Comparison of ENCODE assay signal across 8 cellular contexts in the genomic region with DNA sequence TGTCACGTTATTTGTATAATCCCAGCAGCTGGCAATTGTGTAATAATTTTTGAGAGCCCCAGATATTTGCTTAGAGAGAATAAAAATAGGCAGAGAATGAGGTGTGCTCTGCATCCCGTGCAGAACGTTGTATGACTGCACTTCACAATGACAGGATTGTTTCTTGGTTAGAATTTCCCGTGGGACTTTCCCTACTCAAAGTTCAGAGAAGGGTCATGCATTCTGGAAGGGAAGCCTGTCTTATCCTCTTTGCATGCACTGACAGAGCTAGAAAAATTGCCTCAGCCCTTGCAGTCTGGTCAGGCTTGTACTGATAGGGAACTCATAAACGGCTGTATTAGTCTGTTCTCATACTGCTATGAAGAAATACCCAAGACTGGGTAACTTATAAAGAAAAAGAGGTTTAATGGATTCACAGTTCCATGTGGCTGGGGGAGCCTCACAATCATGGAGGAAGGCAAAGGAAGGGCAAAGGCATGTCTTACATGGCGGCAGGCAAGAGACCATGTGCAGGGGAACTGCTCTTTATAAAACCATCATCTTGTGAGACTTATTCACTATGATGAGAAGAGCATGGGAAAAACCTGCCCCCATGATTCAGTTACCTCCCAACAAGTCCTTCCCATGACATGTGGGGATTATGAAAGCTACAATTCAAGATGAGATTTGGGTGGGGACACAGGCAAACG. TPM values are rescaled to one million over a fixed set of nuclear protein-coding genes. Genes with fewer than 3 reads are reported as not detected.
DNase-seq lines count a peak whose midpoint lies in the region; ATAC-seq, FAIRE-seq and TF ChIP-seq lines count a peak whose summit lies in the region.

No MANE protein-coding gene starts in this region.

- intact Hi-C loops in prostate gland (cut with DNase I): no loop called here

- no peaks in the 10 kb centered on the region for H3K9me3 ChIP-seq in prostate gland

- H3K27ac ChIP-seq in prostate gland: peak overlapping the region in 1 of 2 donors; percentile 34

- H3K27me3 ChIP-seq in prostate gland (replicated peaks; ENCODE audit: insufficient read depth): no peaks in the 10 kb centered on the region

- no peak for TF ChIP-seq CTCF in prostate gland (IDR thresholded peaks at IDR 0.05)

- ATAC-seq in GM19324 (IDR thresholded peaks at IDR 0.05; ENCODE audit: low FRiP score, unreplicated experiment): peak; percentile 77
- ATAC-seq in HG03045 (IDR thresholded peaks at IDR 0.05; ENCODE audit: unreplicated experiment): peak; percentile 83

- WGBS in prostate gland: 28% methylated on average over 7 of the region's 7 CpGs

- H3K4me1 ChIP-seq in prostate gland (replicated peaks): peaks cover 3% of the 10 kb centered on the region

- no peak overlapping the region for H3K4me3 ChIP-seq in prostate gland

- in situ Hi-C loops in ACHN (cut with HindIII; ENCODE audit: low pct_ligation_motif_present, low pct_unique_long_range_greater_than_20kb, low sequenced_read_pairs): no loop called here

- FAIRE-seq in RCC 7860 (lab: Jason Lieb, UNC): no peak

- H3K36me3 ChIP-seq in prostate gland: no peaks in the 10 kb centered on the region

- no peak for TF ChIP-seq POLR2A in prostate gland (IDR thresholded peaks at IDR 0.05)

- DNase-seq in RCC 7860 (ENCODE audit: low spot score) (peak; percentile 40), prostate gland (ENCODE audit: low spot score) (peak; percentile 43), OCI-M1 (lab: John Stamatoyannopoulos, UW) (no peak), ACHN (no peak)
- DNase-seq in stimulated activated CD4-positive, alpha-beta T cell treated with anti-CD3 and anti-CD28 coated beads, Interleukin-2, amount 100 ng/mL, for 48 hours: no peak
- DNase-seq in activated CD4-positive, alpha-beta T cell treated with anti-CD3 and anti-CD28 coated beads for 4 hours: no peak

RNA-seq across cellular contexts. Expression of gene SV2B, which starts 16.5 kb away (rescaled TPM):
- total RNA-seq in prostate gland: 1 to 10 TPM; 2.3 to 5.4 TPM

Comparison
In these comparisons a context has a peak if more than half of its experiments do, and no peak if none do; other contexts are left out.
1. DNase-seq: peak in RCC 7860 (single experiment) and prostate gland (single experiment); none in stimulated activated CD4-positive, alpha-beta T cell treated with anti-CD3 and anti-CD28 coated beads, Interleukin-2, amount 100 ng/mL, for 48 hours (0 of 2), OCI-M1 (single experiment), ACHN (single experiment) and activated CD4-positive, alpha-beta T cell treated with anti-CD3 and anti-CD28 coated beads for 4 hours (0 of 2).